In the genomic region with DNA sequence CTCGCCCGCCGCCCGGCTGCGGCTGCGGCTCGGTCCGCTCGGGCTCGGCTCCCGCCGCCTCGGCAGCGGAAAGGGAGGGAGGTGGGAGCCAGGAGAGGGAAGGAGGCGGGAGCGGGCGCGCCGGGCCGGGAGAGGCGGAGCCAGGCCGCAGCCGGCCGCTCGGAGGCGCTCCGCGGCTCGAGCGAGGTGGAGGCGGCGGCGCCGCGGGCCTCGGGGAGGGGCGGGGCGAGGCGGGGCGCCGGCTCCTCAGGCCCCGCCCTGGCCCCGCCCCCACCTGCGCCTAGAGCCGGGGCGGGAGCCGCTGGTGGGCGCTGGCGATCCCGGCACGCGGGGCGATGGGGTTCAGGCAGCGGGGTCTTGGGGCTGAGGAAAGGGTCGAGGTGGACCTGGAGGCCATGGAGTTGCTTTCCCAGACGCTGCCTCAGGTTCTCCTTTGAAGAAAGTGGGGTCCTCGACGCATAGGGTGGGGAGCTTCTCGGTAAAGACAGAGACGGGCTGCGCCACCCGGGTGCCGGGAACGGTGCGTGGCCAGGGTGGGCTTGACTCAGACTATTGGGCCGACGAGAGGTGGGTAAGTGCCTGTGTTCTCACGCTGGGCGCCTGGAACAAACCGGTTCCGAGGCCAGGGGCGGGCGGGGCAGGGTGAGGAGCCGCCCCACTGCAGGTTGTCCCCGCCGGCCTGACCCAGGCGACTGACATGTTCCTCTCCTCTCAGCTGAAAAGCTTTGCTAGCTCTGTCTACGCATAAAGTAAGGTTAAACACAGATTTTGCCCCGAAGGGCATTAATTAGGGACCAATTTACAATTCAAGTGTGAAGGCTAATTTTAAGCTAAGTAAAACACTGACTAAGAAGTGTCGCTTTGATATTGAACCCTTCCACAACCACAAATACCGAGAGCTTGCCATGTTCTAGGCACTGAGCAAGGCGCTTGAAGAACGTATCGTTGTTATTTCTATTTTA, we compare ENCODE assay signal across 8 cellular contexts. TPM values are rescaled to one million over a fixed set of nuclear protein-coding genes. Genes with fewer than 3 reads are reported as not detected.
A peak's percentile ranks its signal among the peaks of the same experiment; 100 is the strongest.
DNase-seq lines count a peak whose midpoint lies in the region; ATAC-seq and TF ChIP-seq lines count a peak whose summit lies in the region.

A gene (minus strand): TSS at position 75 of the 962 bp plus-strand sequence. CDS start 218 bp downstream, outside the sequence.

- TF ChIP-seq CTCF in C4-2B (conservative IDR thresholded peaks at IDR 0.05) (peak; percentile 72), endodermal cell (conservative IDR thresholded peaks at IDR 0.05) (peak; percentile 53)

- peak within 1 kb of the TSS; percentile 85 for H3K27ac Mint-ChIP-seq in endodermal cell

- H3K4me1 ChIP-seq in endodermal cell (ENCODE audit: control insufficient read depth, insufficient read depth, low read length) (no peaks in the 10 kb centered on the region), mesodermal cell (ENCODE audit: control insufficient read depth, insufficient read depth, low read length, poor library complexity, severe bottlenecking) (peaks cover 6% of the 10 kb centered on the region)

- H3K9me3 Mint-ChIP-seq in endodermal cell, result no peaks in the 10 kb centered on the region

- no peaks in the 10 kb centered on the region for H3K27me3 ChIP-seq in endodermal cell (ENCODE audit: control insufficient read depth, insufficient read depth, low read length, poor library complexity, severe bottlenecking)

- H3K4me3 ChIP-seq in endodermal cell (ENCODE audit: low read length) (peak within 1 kb of the TSS; percentile 83), mesodermal cell (ENCODE audit: extremely low read depth, insufficient read depth, low read length, poor library complexity, severe bottlenecking) (peak within 1 kb of the TSS; percentile 53)

- H3K36me3 ChIP-seq in endodermal cell (ENCODE audit: control insufficient read depth, insufficient read depth, low read length) (peaks cover under 1% of the 10 kb centered on the region), mesodermal cell (ENCODE audit: control insufficient read depth, insufficient read depth, low read length) (no peaks in the 10 kb centered on the region)

- peak; percentile 56 for DNase-seq in NOMO-1 treated with DMSO at 0.1 percent for 48 hours (lab: John Stamatoyannopoulos, UW; ENCODE audit: unreplicated experiment)
- peak; percentile 20 for DNase-seq in activated CD8-positive, alpha-beta memory T cell treated with anti-CD3 and anti-CD28 coated beads, Interleukin-2, amount 50 U/mL, for 24 hours (ENCODE audit: extremely low read depth)
- DNase-seq in endodermal cell, result peak; percentile 94
- peak; percentile 64 for DNase-seq in stimulated activated CD8-positive, alpha-beta memory T cell treated with anti-CD3 and anti-CD28 coated beads, Interleukin-12 subunit alpha, Interleukin-12 subunit beta, amount 100 ng/mL, for 4 hours (ENCODE audit: low read depth)

- peak within 1 kb of the TSS; percentile 77 for H3K4me3 Mint-ChIP-seq in endodermal cell

- peak within 1 kb of the TSS; percentile 78 for H3K9ac ChIP-seq in endodermal cell (ENCODE audit: extremely low read depth, low read length, poor library complexity, severe bottlenecking)

- H3K36me3 Mint-ChIP-seq in endodermal cell (ENCODE audit: low read depth), result peaks cover 9% of the 10 kb centered on the region

- H3K9me3 ChIP-seq in endodermal cell (ENCODE audit: control insufficient read depth, low read length), result no peaks in the 10 kb centered on the region
- no peaks in the 10 kb centered on the region for H3K9me3 ChIP-seq in mesodermal cell (ENCODE audit: control insufficient read depth, low read length)

- 7 to 13% methylated on average over 45 to 81 of the region's 84 CpGs for WGBS in endodermal cell (ENCODE audit: insufficient coverage in 1 of 2, insufficient read length in 1 of 2), 2 experiments
- 7% methylated on average over 57 to 59 of the region's 84 CpGs for WGBS in mesodermal cell (ENCODE audit: insufficient coverage in 2 of 2), 2 experiments

- peaks cover 17% of the 10 kb centered on the region for H3K4me1 Mint-ChIP-seq in endodermal cell

- H3K27ac ChIP-seq in C4-2B (peak within 1 kb of the TSS; percentile 93), endodermal cell (ENCODE audit: low read depth, low read length) (no peak within 1 kb of the TSS), mesodermal cell (ENCODE audit: low read depth, low read length, severe bottlenecking) (no peak within 1 kb of the TSS)

- ATAC-seq in GM19328 (IDR thresholded peaks at IDR 0.05; ENCODE audit: unreplicated experiment) (peak; percentile 93), HG03460 (IDR thresholded peaks at IDR 0.05; ENCODE audit: unreplicated experiment) (peak; percentile 92)

- peaks cover 3% of the 10 kb centered on the region for H3K27me3 Mint-ChIP-seq in endodermal cell (ENCODE audit: insufficient read depth)

RNA-seq across cellular contexts. Expression of the gene that starts here (rescaled TPM):
- total RNA-seq in endodermal cell, result 10 to 100 TPM; 68.2 to 76.2 TPM
- polyA plus RNA-seq in endodermal cell (2013, experiment 1 of 2), result 34.3 TPM
- polyA plus RNA-seq in endodermal cell (2013, experiment 2 of 2), result 30.7 TPM
- 20.6 TPM for polyA plus RNA-seq in mesodermal cell (2013, experiment 1 of 2)
- polyA plus RNA-seq in mesodermal cell (2013, experiment 2 of 2), result 20.5 TPM

Comparison
In these comparisons a context has a peak if more than half of its experiments do, and no peak if none do; other contexts are left out.
1. DNase-seq: peak in every context shown above with its lines; median percentile 94 in endodermal cell; 64 in stimulated activated CD8-positive, alpha-beta memory T cell treated with anti-CD3 and anti-CD28 coated beads, Interleukin-12 subunit alpha, Interleukin-12 subunit beta, amount 100 ng/mL, for 4 hours; 56 in NOMO-1 treated with DMSO at 0.1 percent for 48 hours; 20 in activated CD8-positive, alpha-beta memory T cell treated with anti-CD3 and anti-CD28 coated beads, Interleukin-2, amount 50 U/mL, for 24 hours.